8 cellular contexts compared by ENCODE assay signal in genomic region chr13:97976551-97977375, GRCh38. TPM values are rescaled to one million over a fixed set of nuclear protein-coding genes. Genes with fewer than 3 reads are reported as not detected.
A peak's percentile ranks its signal among the peaks of the same experiment; 100 is the strongest.
DNase-seq lines count a peak whose midpoint lies in the region; ATAC-seq and TF ChIP-seq lines count a peak whose summit lies in the region.

No MANE protein-coding gene starts in this region.

- H3K27me3 Mint-ChIP-seq in HFFc6 (ENCODE audit: insufficient read depth) (peaks cover 3% of the 10 kb centered on the region; the same call in 1 of the 2 replicates), progenitor cell of endocrine pancreas (no peaks in the 10 kb centered on the region)
- H3K27me3 Mint-ChIP-seq in activated naive CD4-positive, alpha-beta T cell treated with anti-CD3 and anti-CD28 coated beads, Interleukin-2, amount 50 U/mL, for 24 hours, result no peaks in the 10 kb centered on the region

- H3K36me3 Mint-ChIP-seq in HFFc6 (ENCODE audit: low read depth) (peaks cover 24% of the 10 kb centered on the region), progenitor cell of endocrine pancreas (ENCODE audit: insufficient read depth) (peaks cover 1% of the 10 kb centered on the region)
- H3K36me3 Mint-ChIP-seq in activated naive CD4-positive, alpha-beta T cell treated with anti-CD3 and anti-CD28 coated beads, Interleukin-2, amount 50 U/mL, for 24 hours, result peaks cover 9% of the 10 kb centered on the region

- intact Hi-C loops in left cardiac atrium (cut with DNase I), result loop anchor here in 1 of 2 donors (10.0 kb wide), 1 partner anchor 122 kb away; no protein-coding TSS in a partner anchor

- no peak for TF ChIP-seq CTCF in 22Rv1 (IDR thresholded peaks at IDR 0.05)
- TF ChIP-seq CTCF in GM10266 (IDR thresholded peaks at IDR 0.05; ENCODE audit: control insufficient read depth, insufficient read depth, low read depth, missing control alignments), result no peak
- no peak for TF ChIP-seq CTCF in HFFc6 (IDR thresholded peaks at IDR 0.05)
- TF ChIP-seq CTCF in progenitor cell of endocrine pancreas (IDR thresholded peaks at IDR 0.05; ENCODE audit: unreplicated experiment), result no peak

- no peaks in the 10 kb centered on the region for H3K9me3 Mint-ChIP-seq in HFFc6
- H3K9me3 Mint-ChIP-seq in activated naive CD4-positive, alpha-beta T cell treated with anti-CD3 and anti-CD28 coated beads, Interleukin-2, amount 50 U/mL, for 24 hours, result no peaks in the 10 kb centered on the region
- H3K9me3 Mint-ChIP-seq in progenitor cell of endocrine pancreas (ENCODE audit: low read depth), result no peaks in the 10 kb centered on the region

- peaks cover 46% of the 10 kb centered on the region for H3K4me1 Mint-ChIP-seq in HFFc6 (ENCODE audit: low read depth)
- H3K4me1 Mint-ChIP-seq in activated naive CD4-positive, alpha-beta T cell treated with anti-CD3 and anti-CD28 coated beads, Interleukin-2, amount 50 U/mL, for 24 hours, result peaks cover 49% of the 10 kb centered on the region
- H3K4me1 Mint-ChIP-seq in progenitor cell of endocrine pancreas (ENCODE audit: low read depth), result peaks cover 24% of the 10 kb centered on the region

- DNase-seq in GM10266 (ENCODE audit: extremely low spot score), result peak; percentile 70
- no peak for DNase-seq in HFFc6
- peak; percentile 66 for DNase-seq in NCI-H146 (lab: John Stamatoyannopoulos, UW)
- no peak for DNase-seq in left cardiac atrium
- peak; percentile 18 for DNase-seq in progenitor cell of endocrine pancreas (ENCODE audit: low spot score, unreplicated experiment)
- DNase-seq in ecto neural progenitor cell (ENCODE audit: low spot score), result no peak

- H3K27ac Mint-ChIP-seq in HFFc6 (peak overlapping the region; percentile 93), progenitor cell of endocrine pancreas (peak overlapping the region; percentile 94)
- H3K27ac Mint-ChIP-seq in activated naive CD4-positive, alpha-beta T cell treated with anti-CD3 and anti-CD28 coated beads, Interleukin-2, amount 50 U/mL, for 24 hours, result peak overlapping the region; percentile 96

- H3K27ac ChIP-seq in 22Rv1, result peak overlapping the region; percentile 87

- ATAC-seq in left cardiac atrium, result peak; percentile 12 to 23

- H3K4me3 Mint-ChIP-seq in HFFc6, result peak overlapping the region; percentile 96
- H3K4me3 Mint-ChIP-seq in activated naive CD4-positive, alpha-beta T cell treated with anti-CD3 and anti-CD28 coated beads, Interleukin-2, amount 50 U/mL, for 24 hours, result peak overlapping the region; percentile 97
- peak overlapping the region; percentile 90 for H3K4me3 Mint-ChIP-seq in progenitor cell of endocrine pancreas (ENCODE audit: low read depth)

RNA-seq across cellular contexts. Expression of gene IPO5, which starts 23.3 kb away (rescaled TPM):
- total RNA-seq in HFFc6 (2021; fragmentation: NEBNext Ultra II Directional; extraction: Animal tissue kit (Norgen Biotek cat#: 25700)), result 100 to 1,000 TPM; 183 to 247 (median 222) TPM
- total RNA-seq in left cardiac atrium (100 to 1,000 TPM in 1 of 2 donors, 10 to 100 TPM in 1; 77.8 to 101 TPM), progenitor cell of endocrine pancreas (202 and 208 TPM in 2 replicates)

Comparison
In these comparisons a context has a peak if more than half of its experiments do, and no peak if none do; other contexts are left out.
1. DNase-seq: peak in GM10266 (single experiment), NCI-H146 (single experiment) and progenitor cell of endocrine pancreas (single experiment); none in HFFc6 (single experiment), left cardiac atrium (single experiment) and ecto neural progenitor cell (single experiment).
2. Peak in every context shown above with its lines, with median percentiles within 50 percentile points of each other: H3K27ac Mint-ChIP-seq and H3K4me3 Mint-ChIP-seq.